In the genomic region with DNA sequence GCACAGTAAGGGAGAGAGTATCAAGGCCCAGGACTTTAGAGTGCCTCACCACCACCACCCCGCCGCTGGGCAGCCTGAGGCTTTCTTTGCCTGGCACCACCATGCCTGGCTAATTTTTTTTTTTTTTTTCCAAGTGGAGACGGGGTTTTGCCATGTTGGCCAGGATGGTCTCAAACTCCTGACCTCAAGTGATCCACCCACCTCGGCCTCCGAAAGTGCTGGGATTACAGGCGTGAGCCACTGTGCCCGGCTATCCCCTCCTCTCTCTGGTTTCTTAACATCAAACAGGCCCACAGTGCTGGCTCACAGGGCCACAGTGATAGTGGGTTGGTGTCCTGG, we compare ENCODE assay signal across 6 cellular contexts. TPM values are rescaled to one million over a fixed set of nuclear protein-coding genes. Genes with fewer than 3 reads are reported as not detected.
DNase-seq lines count a peak whose midpoint lies in the region; ATAC-seq and TF ChIP-seq lines count a peak whose summit lies in the region.
"Not testable (repeated sequence)": the region's sequence is repeated elsewhere in the genome, so short reads cannot be mapped to it uniquely, and the experiment has no call there.

No MANE protein-coding gene starts in this region.

- not testable (repeated sequence) for H4K91ac ChIP-seq in H9 (ENCODE audit: insufficient read length, low read depth, low read length)

- not testable (repeated sequence) for H3K27me3 ChIP-seq in H9 (ENCODE audit: insufficient read depth, low read length); colonic mucosa; layer of hippocampus (ENCODE audit: control insufficient read depth, insufficient read depth, low read length); prostate gland (replicated peaks; ENCODE audit: insufficient read depth); aorta (ENCODE audit: control insufficient read depth in 1 of 2, insufficient read depth in 2 of 2, low read length in 1 of 2)

- not testable (repeated sequence) for H2AK5ac ChIP-seq in H9 (ENCODE audit: insufficient read length, low read length)

- H3K27me3 Mint-ChIP-seq in H9 (ENCODE audit: low read depth); activated CD8-positive, alpha-beta T cell treated with anti-CD3 and anti-CD28 coated beads for 36 hours: not testable (repeated sequence)

- H3K4me3 Mint-ChIP-seq in H9, result peak overlapping the region in 1 of 2 experiments; percentile 28; a peak in 1 of 5 replicates
- H3K4me3 Mint-ChIP-seq in activated CD8-positive, alpha-beta T cell treated with anti-CD3 and anti-CD28 coated beads for 36 hours, result peak overlapping the region; percentile 75

- H3T11ph ChIP-seq in H9 (ENCODE audit: low read length), result not testable (repeated sequence)

- H3K4me1 Mint-ChIP-seq in H9, result peaks cover 6 to 11% of the 10 kb centered on the region in 2 experiments
- peaks cover 55% of the 10 kb centered on the region for H3K4me1 Mint-ChIP-seq in activated CD8-positive, alpha-beta T cell treated with anti-CD3 and anti-CD28 coated beads for 36 hours (ENCODE audit: low read depth)

- H3K4me2 ChIP-seq in H9 (ENCODE audit: insufficient read depth, insufficient read length, low read length), result not testable (repeated sequence)

- not testable (repeated sequence) for H3K79me2 ChIP-seq in H9 (ENCODE audit: insufficient read depth, low read length)

- H3K9me3 Mint-ChIP-seq in H9; activated CD8-positive, alpha-beta T cell treated with anti-CD3 and anti-CD28 coated beads for 36 hours: not testable (repeated sequence)

- not testable (repeated sequence) for ATAC-seq in activated CD8-positive, alpha-beta T cell treated with anti-CD3 and anti-CD28 coated beads for 36 hours; aorta (ENCODE audit: low FRiP score)

- H2BK15ac ChIP-seq in H9 (ENCODE audit: low read depth, low read length), result not testable (repeated sequence)

- peaks cover 7 to 21% (median 7%) of the 10 kb centered on the region in 3 experiments; a peak in 6 of 7 replicates for H3K36me3 Mint-ChIP-seq in H9 (ENCODE audit: insufficient read depth in 1 of 3, low read depth in 3 of 3)
- peaks cover 55% of the 10 kb centered on the region for H3K36me3 Mint-ChIP-seq in activated CD8-positive, alpha-beta T cell treated with anti-CD3 and anti-CD28 coated beads for 36 hours (ENCODE audit: low read depth)

- intact Hi-C loops in activated CD8-positive, alpha-beta T cell treated with anti-CD3 and anti-CD28 coated beads for 36 hours (cut with micrococcal nuclease); colonic mucosa (cut with DNase I); prostate gland (cut with DNase I); aorta (cut with DNase I): not testable (repeated sequence)

- not testable (repeated sequence) for TF ChIP-seq POLR2A in prostate gland (IDR thresholded peaks at IDR 0.05)

- no CpG with 5 or more reads among the region's 7 CpGs for WGBS in H9 (ENCODE audit: extremely low coverage, insufficient read length, low lambda C conversion rate)
- WGBS in prostate gland, result 78% methylated on average over 7 of the region's 7 CpGs
- 38 to 42% methylated on average over 7 of the region's 7 CpGs for WGBS in aorta, 2 donors

- H3K56ac ChIP-seq in H9 (ENCODE audit: insufficient read length, low read depth, low read length), result not testable (repeated sequence)

- H3K36me3 ChIP-seq in colonic mucosa; prostate gland; aorta (ENCODE audit: control insufficient read depth in 1 of 2, insufficient read depth in 2 of 2, low read length in 1 of 2): not testable (repeated sequence)

- TF ChIP-seq CTCF in H9 (conservative IDR thresholded peaks at IDR 0.05); activated CD8-positive, alpha-beta T cell treated with anti-CD3 and anti-CD28 coated beads for 36 hours (IDR thresholded peaks at IDR 0.05); colonic mucosa (IDR thresholded peaks at IDR 0.05); prostate gland (IDR thresholded peaks at IDR 0.05): not testable (repeated sequence)

- not testable (repeated sequence) for H3K4me1 ChIP-seq in H9 (ENCODE audit: insufficient read depth, low read length); colonic mucosa; prostate gland (replicated peaks); aorta (ENCODE audit: control insufficient read depth in 1 of 2, insufficient read depth in 2 of 2, low read length in 2 of 2)

- not testable (repeated sequence) for H3K9me3 ChIP-seq in H9 (ENCODE audit: control insufficient read depth, low read depth, low read length); colonic mucosa; prostate gland; aorta (ENCODE audit: control insufficient read depth, low read length)

- not testable (repeated sequence) for H2BK20ac ChIP-seq in H9 (ENCODE audit: low read depth, low read length, poor library complexity, severe bottlenecking)

- not testable (repeated sequence) for DNase-seq in H9; colonic mucosa; prostate gland (ENCODE audit: low spot score); aorta
- peak; percentile 37 for DNase-seq in activated CD8-positive, alpha-beta T cell treated with anti-CD3 and anti-CD28 coated beads for 36 hours

- H2AFZ ChIP-seq in H9 (ENCODE audit: low read length), result not testable (repeated sequence)

- POLR2A ChIA-PET in activated CD8-positive, alpha-beta T cell treated with anti-CD3 and anti-CD28 coated beads for 36 hours (lab: Charles Lee), result interaction anchor here (0.6 to 2.8 kb wide), 6 partner anchors 9 to 120 kb away, joined by 3 to 15 read pairs (median 6); a partner anchor contains a TSS

- H3K79me1 ChIP-seq in H9 (ENCODE audit: insufficient read depth, low read depth, low read length, poor library complexity, severe bottlenecking), result not testable (repeated sequence)

- not testable (repeated sequence) for H3K27ac ChIP-seq in H9 (ENCODE audit: insufficient read length, low read depth, low read length)
- H3K27ac ChIP-seq in colonic mucosa, result peak overlapping the region; percentile 83
- H3K27ac ChIP-seq in layer of hippocampus (ENCODE audit: low read depth, low read length), result peak overlapping the region; percentile 65
- H3K27ac ChIP-seq in prostate gland, result peak overlapping the region; percentile 60
- peak overlapping the region; percentile 28 to 94 for H3K27ac ChIP-seq in aorta (ENCODE audit: low read depth in 1 of 2, low read length in 2 of 2)

- H4K20me1 ChIP-seq in H9 (ENCODE audit: control insufficient read depth, insufficient read depth, insufficient read length), result not testable (repeated sequence)

- not testable (repeated sequence) for H3K4me3 ChIP-seq in colonic mucosa; prostate gland; aorta (ENCODE audit: low read length in 2 of 2)

- H4K5ac ChIP-seq in H9 (ENCODE audit: insufficient read length, low read depth, low read length), result not testable (repeated sequence)

- not testable (repeated sequence) for H3K14ac ChIP-seq in H9 (ENCODE audit: insufficient read depth, low read length)

- H3K23me2 ChIP-seq in H9 (ENCODE audit: insufficient read length, low read depth, low read length, poor library complexity, severe bottlenecking), result not testable (repeated sequence)

- not testable (repeated sequence) for H3K4ac ChIP-seq in H9 (ENCODE audit: low read depth, low read length)

- CTCF ChIA-PET in activated CD8-positive, alpha-beta T cell treated with anti-CD3 and anti-CD28 coated beads for 36 hours (lab: Charles Lee), result interaction anchor here (1.2 to 1.8 kb wide), 2 partner anchors 14 kb away, joined by 4 to 5 read pairs; no protein-coding TSS in a partner anchor

- H2BK120ac ChIP-seq in H9 (ENCODE audit: low read depth, low read length, poor library complexity, severe bottlenecking), result not testable (repeated sequence)

- not testable (repeated sequence) for H4K8ac ChIP-seq in H9 (replicated peaks; ENCODE audit: insufficient read length, low read depth, low read length)

- H3K18ac ChIP-seq in H9 (ENCODE audit: insufficient read length, low read depth, low read length), result not testable (repeated sequence)

- not testable (repeated sequence) for H3K23ac ChIP-seq in H9 (ENCODE audit: insufficient read length, low read depth, low read length)

- not testable (repeated sequence) for H2BK12ac ChIP-seq in H9 (ENCODE audit: insufficient read length, low read depth, low read length)

- H3K27ac Mint-ChIP-seq in H9, result peak overlapping the region in 2 of 3 experiments; percentile 57 to 78; a peak in 3 of 7 replicates
- H3K27ac Mint-ChIP-seq in activated CD8-positive, alpha-beta T cell treated with anti-CD3 and anti-CD28 coated beads for 36 hours, result peak overlapping the region; percentile 93

- H2BK5ac ChIP-seq in H9 (ENCODE audit: insufficient read length, low read length), result not testable (repeated sequence)

- H3K9ac ChIP-seq in H9 (ENCODE audit: extremely low read depth, insufficient read length, low read length), result not testable (repeated sequence)
- peak overlapping the region; percentile 58 to 64 for H3K9ac ChIP-seq in colonic mucosa (ENCODE audit: low read depth in 2 of 2, low read length in 2 of 2)

RNA-seq across cellular contexts. Expression of a gene that starts 5.1 kb away (rescaled TPM):
- total RNA-seq in H9 (2021), result 56.3 and 60.7 TPM in 2 replicates
- 100 to 1,000 TPM; 304 to 307 TPM for total RNA-seq in activated CD8-positive, alpha-beta T cell treated with anti-CD3 and anti-CD28 coated beads for 36 hours
- 100 to 1,000 TPM; 141 to 143 TPM for total RNA-seq in colonic mucosa
- total RNA-seq in prostate gland, result 10 to 100 TPM; 85.4 to 86.5 TPM
- total RNA-seq in aorta, result 100 to 1,000 TPM; 134 to 172 TPM
- polyA plus RNA-seq in aorta, result 100 to 1,000 TPM; 153 to 262 TPM

RNA-seq across cellular contexts. Expression of a gene that starts 28.7 kb away (rescaled TPM):
- total RNA-seq in H9 (2021) (150 and 160 TPM in 2 replicates), colonic mucosa (100 to 1,000 TPM in 1 of 2 donors, 10 to 100 TPM in 1; 79.7 to 133 TPM), prostate gland (100 to 1,000 TPM in 1 of 2 donors, 10 to 100 TPM in 1; 98.6 to 103 TPM), aorta (10 to 100 TPM; 74.8 to 94.9 TPM)
- total RNA-seq in activated CD8-positive, alpha-beta T cell treated with anti-CD3 and anti-CD28 coated beads for 36 hours, result 100 to 1,000 TPM; 160 TPM
- 100 to 1,000 TPM; 174 to 223 TPM for polyA plus RNA-seq in aorta

RNA-seq across cellular contexts. Expression of a gene that starts 29.1 kb away (rescaled TPM):
- 104 TPM in 2 replicates for total RNA-seq in H9 (2021)
- 100 to 1,000 TPM; 118 to 124 TPM for total RNA-seq in activated CD8-positive, alpha-beta T cell treated with anti-CD3 and anti-CD28 coated beads for 36 hours
- total RNA-seq in colonic mucosa, result 100 to 1,000 TPM in 1 of 2 donors, 10 to 100 TPM in 1; 82.8 to 113 TPM
- 10 to 100 TPM; 73.8 to 78.3 TPM for total RNA-seq in prostate gland
- total RNA-seq in aorta, result 10 to 100 TPM; 53.5 to 57.0 TPM
- polyA plus RNA-seq in aorta, result 100 to 1,000 TPM in 1 of 2 donors, 10 to 100 TPM in 1; 89.1 to 135 TPM

RNA-seq across cellular contexts. Expression of a gene that starts 54.0 kb away (rescaled TPM):
- 169 TPM in 2 replicates for total RNA-seq in H9 (2021)
- 10 to 100 TPM; 45.4 to 45.8 TPM for total RNA-seq in activated CD8-positive, alpha-beta T cell treated with anti-CD3 and anti-CD28 coated beads for 36 hours
- total RNA-seq in colonic mucosa, result 100 to 1,000 TPM; 173 to 231 TPM
- total RNA-seq in prostate gland, result 100 to 1,000 TPM; 119 to 136 TPM
- 100 to 1,000 TPM in 1 of 2 donors, 10 to 100 TPM in 1; 99.9 to 106 TPM for total RNA-seq in aorta
- 100 to 1,000 TPM in 1 of 2 donors, 10 to 100 TPM in 1; 95.1 to 227 TPM for polyA plus RNA-seq in aorta

RNA-seq across cellular contexts. Expression of a gene that starts 58.9 kb away (rescaled TPM):
- total RNA-seq in H9 (2021) (12.8 and 14.1 TPM in 2 replicates), colonic mucosa (1 to 10 TPM; 4.5 to 7.6 TPM), prostate gland (10 to 100 TPM in 1 of 2 donors, 1 to 10 TPM in 1; 9.1 to 11.8 TPM), aorta (1 to 10 TPM; 5.4 to 6.0 TPM)
- total RNA-seq in activated CD8-positive, alpha-beta T cell treated with anti-CD3 and anti-CD28 coated beads for 36 hours, result 1 to 10 TPM; 7.2 to 8.2 TPM
- polyA plus RNA-seq in aorta, result 1 to 10 TPM in 1 of 2 donors, under 1 TPM in 1; 0.63 to 5.5 TPM
